In genomic region chr3:42980909-42981308, GRCh38 we compare ENCODE assay signal across 14 cellular contexts. TPM values are rescaled to one million over a fixed set of nuclear protein-coding genes. Genes with fewer than 3 reads are reported as not detected.
DNase-seq lines count a peak whose midpoint lies in the region; ATAC-seq, FAIRE-seq and TF ChIP-seq lines count a peak whose summit lies in the region.
"Had no signal": no experiment of that assay in that cellular context is flagged by ENCODE, and none has a peak within 500 bp of the region (broad histone marks: within the 10 kb centered on the region; RNA-seq: fewer than 3 reads in every experiment).

No MANE protein-coding gene starts in this region.

- in situ Hi-C loops in KBM-7 (cut with MboI; ENCODE audit: low pct_unique_long_range_greater_than_20kb, low sequenced_read_pairs) (no loop called here), G401 (cut with HindIII; ENCODE audit: low sequenced_read_pairs) (no loop called here)

- no peaks in the 10 kb centered on the region for H3K36me3 ChIP-seq in bronchial epithelial cell (ENCODE audit: control insufficient read depth, insufficient read depth, low read length)
- no peaks in the 10 kb centered on the region for H3K36me3 ChIP-seq in liver (ENCODE audit: control insufficient read depth in 4 of 4, insufficient read depth in 3 of 4, low read depth in 1 of 4, low read length in 3 of 4)
- no peaks in the 10 kb centered on the region for H3K36me3 ChIP-seq in suprapubic skin
- H3K36me3 ChIP-seq: thyroid gland had no signal

- TF ChIP-seq POLR2A in suprapubic skin (IDR thresholded peaks at IDR 0.05): no peak

- 77% methylated on average over 6 of the region's 6 CpGs for WGBS in liver
- 57% methylated on average over 6 of the region's 6 CpGs for WGBS in suprapubic skin

- peaks cover 25% of the 10 kb centered on the region for H3K27me3 ChIP-seq in bronchial epithelial cell (ENCODE audit: control insufficient read depth, insufficient read depth, low read length)
- no peaks in the 10 kb centered on the region for H3K27me3 ChIP-seq in liver (ENCODE audit: control insufficient read depth in 4 of 4, insufficient read depth in 4 of 4, low read length in 3 of 4)
- peaks cover 14% of the 10 kb centered on the region for H3K27me3 ChIP-seq in suprapubic skin
- H3K27me3 ChIP-seq: thyroid gland had no signal

- DNase-seq in KBM-7 (peak; percentile 27), bronchial epithelial cell (ENCODE audit: low read depth) (peak; percentile 7), suprapubic skin (ENCODE audit: low spot score in 2 of 2) (no peak), RCC 7860 (ENCODE audit: low spot score) (no peak), G401 (ENCODE audit: low spot score) (no peak), DMS 273 (lab: John Stamatoyannopoulos, UW; ENCODE audit: unreplicated experiment) (no peak)
- DNase-seq: amniotic stem cell, Calu3, SHP77, T-helper 17 cell, thyroid gland had no signal

- TF ChIP-seq CTCF in bronchial epithelial cell (IDR thresholded peaks at IDR 0.05; ENCODE audit: insufficient read depth, low read length, severe bottlenecking) (no peak), liver (IDR thresholded peaks at IDR 0.05; ENCODE audit: low read depth, low read length, missing input control) (no peak), suprapubic skin (IDR thresholded peaks at IDR 0.05) (no peak)

- TF ChIP-seq RAD21 in liver (IDR thresholded peaks at IDR 0.05): no peak

- no peak for ATAC-seq in GM19452 (IDR thresholded peaks at IDR 0.05; ENCODE audit: unreplicated experiment)
- ATAC-seq: T-helper 17 cell had no signal

- peak overlapping the region in 1 of 2 donors; percentile 50 for H3K9ac ChIP-seq in liver (ENCODE audit: low read depth in 1 of 2, low read length in 2 of 2)

- peaks cover 0 to 25% (median 7%) of the 10 kb centered on the region in 4 donors for H3K4me1 ChIP-seq in liver (ENCODE audit: control insufficient read depth in 4 of 4, insufficient read depth in 4 of 4, low read length in 3 of 4)
- H3K4me1 ChIP-seq in suprapubic skin: peaks cover 23% of the 10 kb centered on the region

- peak overlapping the region; percentile 30 to 81 for H3K27ac ChIP-seq in liver (ENCODE audit: low read depth in 1 of 2, low read length in 2 of 2)
- H3K27ac ChIP-seq in suprapubic skin: peak overlapping the region; percentile 27
- H3K27ac ChIP-seq: thyroid gland had no signal

- TF ChIP-seq EP300 in suprapubic skin (IDR thresholded peaks at IDR 0.05): no peak

- no peak for FAIRE-seq in bronchial epithelial cell (lab: Jason Lieb, UNC)
- FAIRE-seq in RCC 7860 (lab: Jason Lieb, UNC): no peak

- H3K9me3 ChIP-seq in liver (ENCODE audit: control insufficient read depth in 4 of 4, low read length in 3 of 4) (no peaks in the 10 kb centered on the region), suprapubic skin (peaks cover 4% of the 10 kb centered on the region)
- H3K9me3 ChIP-seq: thyroid gland had no signal

- H3K4me3 ChIP-seq in bronchial epithelial cell (ENCODE audit: low read depth, low read length) (no peak overlapping the region), liver (ENCODE audit: low read depth in 1 of 3, low read length in 3 of 3) (peak overlapping the region; percentile 5 to 75 (median 60)), suprapubic skin (peak overlapping the region; percentile 56)
- H3K4me3 ChIP-seq: thyroid gland had no signal

TF ChIP-seq in liver, 16 proteins besides CTCF, POLR2A, EP300 and RAD21:
- TF ChIP-seq JUND (IDR thresholded peaks at IDR 0.05): peak in 1 of 2 donors; percentile 11
- TF ChIP-seq NR2F2 (IDR thresholded peaks at IDR 0.05): no peak
- TF ChIP-seq HNF4A (conservative IDR thresholded peaks at IDR 0.05): peak in 1 of 2 donors; percentile 23

RNA-seq across cellular contexts. Expression of gene GASK1A, which starts 1.8 kb away (rescaled TPM):
- total RNA-seq in bronchial epithelial cell (0.77 and 1.1 TPM in 2 replicates), liver (10 to 100 TPM in 1 of 2 donors, under 1 TPM in 1; 0.79 to 22.8 TPM), suprapubic skin (1 to 10 TPM; 1.5 to 8.2 (median 3.2) TPM)
- polyA plus RNA-seq in liver: 1 to 10 TPM; 4.1 to 5.1 TPM
- not detected in 2 replicates for total RNA-seq in G401 (2014; rRNA removed; shearing (Covaris generic))
- total RNA-seq: NCI-H460, T-helper 17 cell had no signal

Comparison
In these comparisons a context has a peak if more than half of its experiments do, and no peak if none do; other contexts are left out.
1. DNase-seq: peak in KBM-7 (single experiment) and bronchial epithelial cell (single experiment); none in suprapubic skin (0 of 2), RCC 7860 (single experiment), G401 (single experiment) and DMS 273 (single experiment).